ENCODE assay signal across 1 cellular context in the genomic region with DNA sequence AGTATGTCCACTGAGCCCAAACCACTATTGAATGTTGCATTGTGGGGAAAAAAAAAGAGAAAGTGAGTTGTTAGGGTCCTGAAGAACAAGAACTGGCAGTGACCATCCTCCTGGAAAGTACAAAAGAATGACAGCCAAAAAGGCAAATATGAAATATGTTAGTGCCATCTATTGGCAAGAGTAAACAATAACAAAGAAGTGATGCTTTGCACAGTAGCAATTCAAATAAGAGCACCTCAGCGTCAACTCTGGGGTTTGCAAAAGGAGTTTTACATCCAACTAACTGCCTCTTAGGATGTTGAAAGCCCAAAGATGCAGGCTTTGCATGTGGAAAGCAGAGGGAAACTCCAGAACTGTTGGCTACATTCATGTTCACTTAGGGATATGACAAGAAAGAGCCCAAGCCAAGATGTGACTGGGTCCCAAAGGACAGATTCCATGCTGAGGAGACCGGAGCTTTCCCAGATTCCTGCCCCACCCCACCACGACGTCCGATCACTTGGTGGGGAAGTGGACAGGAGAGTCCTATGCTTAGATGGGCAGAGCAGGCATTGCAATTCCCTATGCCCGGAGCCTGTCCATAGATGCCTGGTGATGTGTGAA.
TF ChIP-seq lines count a peak whose summit lies in the region.

No MANE protein-coding gene starts in this region.

TF ChIP-seq in H1, 55 proteins besides CTCF, POLR2A, EP300 and RAD21:
- TF ChIP-seq MAFK (IDR thresholded peaks at IDR 0.05; ENCODE audit: low read depth, low read length) (no peak), BRCA1 (IDR thresholded peaks at IDR 0.05; ENCODE audit: low read depth, low read length) (no peak), JUND (IDR thresholded peaks at IDR 0.05; ENCODE audit: low read length) (no peak), BACH1 (IDR thresholded peaks at IDR 0.05; ENCODE audit: low read length) (no peak), SIX5 (IDR thresholded peaks at IDR 0.05; ENCODE audit: low read depth, low read length) (no peak), SUZ12 (IDR thresholded peaks at IDR 0.05; ENCODE audit: low read length) (no peak), E2F6 (IDR thresholded peaks at IDR 0.05) (no peak), USF2 (IDR thresholded peaks at IDR 0.05; ENCODE audit: low read length) (no peak), RFX5 (IDR thresholded peaks at IDR 0.05; ENCODE audit: borderline replicate concordance, low read depth, low read length) (no peak), CBX8 (IDR thresholded peaks at IDR 0.05; ENCODE audit: borderline replicate concordance, low read depth, low read length) (no peak), HDAC2 (IDR thresholded peaks at IDR 0.05; ENCODE audit: borderline replicate concordance in 1 of 2, low read depth in 2 of 2, low read length in 2 of 2) (no peak), SAP30 (IDR thresholded peaks at IDR 0.05; ENCODE audit: insufficient read depth, insufficient replicate concordance, low read length) (no peak), CEBPB (IDR thresholded peaks at IDR 0.05; ENCODE audit: low read depth, low read length) (no peak), YY1 (IDR thresholded peaks at IDR 0.05; ENCODE audit: low read depth, low read length) (no peak), TAF7 (optimal IDR thresholded peaks at IDR 0.05; ENCODE audit: borderline replicate concordance, low read depth, low read length) (no peak), ATF2 (IDR thresholded peaks at IDR 0.05; ENCODE audit: low read length) (no peak)
TF ChIP-seq in H1: peak in this region for 0.
